ENCODE assay signal across 25 cellular contexts in the genomic region with DNA sequence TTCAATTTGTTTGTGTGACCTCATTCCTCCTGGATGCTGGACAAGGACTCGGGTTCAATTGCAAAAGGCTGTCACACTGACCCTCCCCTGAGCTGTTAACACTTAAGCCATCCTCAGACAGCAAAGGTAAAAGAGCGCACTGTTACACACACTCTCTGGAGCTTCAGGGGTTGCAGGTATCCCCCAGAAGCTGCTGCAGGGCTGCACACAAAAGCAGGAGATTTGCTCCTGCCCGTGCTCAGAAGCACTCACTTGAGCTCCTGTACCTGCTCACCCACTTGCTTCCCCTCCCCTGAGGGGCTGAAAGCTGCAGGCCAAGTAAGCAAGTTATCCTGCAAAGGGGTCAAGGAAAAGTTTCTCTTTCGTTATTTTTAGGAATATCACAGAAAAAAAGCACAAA.
"Had no signal": no experiment of that assay in that cellular context is flagged by ENCODE, and none has a peak within 500 bp of the region (broad histone marks: within the 10 kb centered on the region; RNA-seq: fewer than 3 reads in every experiment).

No MANE protein-coding gene starts in this region.

- H3K27me3 ChIP-seq: colonic mucosa, esophagus squamous epithelium, hepatocyte, right atrium auricular region, sigmoid colon, stomach, transverse colon had no signal

- H3K4me1 Mint-ChIP-seq: immature natural killer cell, naive B cell had no signal

- H3K9ac ChIP-seq: parathyroid adenoma had no signal

- DNase-seq: caudate nucleus; colonic mucosa; dermis blood vessel endothelial cell; esophagus squamous epithelium; foreskin fibroblast; head of caudate nucleus; immature natural killer cell; kidney; left cardiac atrium; left ventricle myocardium inferior; mesenchymal stem cell; naive B cell; nucleus accumbens; sigmoid colon; stimulated activated CD4-positive, alpha-beta T cell treated with anti-CD3 and anti-CD28 coated beads, Interleukin-12 subunit alpha, Interleukin-12 subunit beta, amount 100 ng/mL, for 4 hours; stimulated activated naive CD4-positive, alpha-beta T cell; stomach; substantia nigra; transverse colon had no signal

- H3K9me3 ChIP-seq: colonic mucosa, right atrium auricular region, sigmoid colon, thoracic aorta, transverse colon had no signal

- H3K4me3 ChIP-seq: colonic mucosa, esophagus squamous epithelium, hepatocyte, left ventricle myocardium inferior, lung, right atrium auricular region, sigmoid colon, skin epidermis, stomach, thoracic aorta, transverse colon had no signal

- H3K36me3 ChIP-seq: colonic mucosa, esophagus squamous epithelium, left ventricle myocardium inferior, right atrium auricular region, sigmoid colon, stomach, thoracic aorta, transverse colon had no signal

- H3K27me3 Mint-ChIP-seq: naive B cell had no signal

- H3K36me3 Mint-ChIP-seq: immature natural killer cell, naive B cell had no signal

- H3K27ac Mint-ChIP-seq: immature natural killer cell, naive B cell had no signal

- H3K4me1 ChIP-seq: colonic mucosa, esophagus squamous epithelium, left ventricle myocardium inferior, parathyroid adenoma, right atrium auricular region, sigmoid colon, stomach, transverse colon had no signal

- H3K27ac ChIP-seq: colonic mucosa, esophagus squamous epithelium, hepatocyte, left ventricle myocardium inferior, parathyroid adenoma, right atrium auricular region, sigmoid colon, skin epidermis, stomach, thoracic aorta, transverse colon had no signal

- H3K4me3 Mint-ChIP-seq: immature natural killer cell, naive B cell had no signal
